Comparison of ENCODE assay signal across 28 cellular contexts in genomic region chr17:4869599-4869998, GRCh38. TPM values are rescaled to one million over a fixed set of nuclear protein-coding genes. Genes with fewer than 3 reads are reported as not detected.
"Had no signal": no experiment of that assay in that cellular context is flagged by ENCODE, and none has a peak within 500 bp of the region (broad histone marks: within the 10 kb centered on the region; RNA-seq: fewer than 3 reads in every experiment).

No MANE protein-coding gene starts in this region.

- H3K27me3 Mint-ChIP-seq: activated B cell treated with CpG ODN at 0.5 μM for 24 hours; activated CD4-positive, alpha-beta T cell treated with anti-CD3 and anti-CD28 coated beads for 36 hours; activated CD8-positive, alpha-beta memory T cell treated with anti-CD3 and anti-CD28 coated beads, Interleukin-2, amount 10 ng/mL, durations not matched to agents 7 days and 5 days; activated naive CD4-positive, alpha-beta T cell treated with anti-CD3 and anti-CD28 coated beads, Interleukin-2, amount 10 ng/mL, durations not matched to agents 7 days and 5 days; activated naive CD8-positive, alpha-beta T cell treated with anti-CD3 and anti-CD28 coated beads, Interleukin-2, amount 10 ng/mL, durations not matched to agents 7 days and 5 days; brain; stimulated activated memory B cell treated with anti-CD40 and anti-IgM and Interleukin-4, amounts not matched to agents 10 μg/mL and 1 μg/mL and 100 μg/mL, for 72 hours; stimulated activated naive CD8-positive, alpha-beta T cell treated with anti-CD3 and anti-CD28 coated beads, Interleukin-15, amount 100 ng/mL, for 72 hours had no signal

- ATAC-seq: activated CD4-positive, alpha-beta T cell treated with anti-CD3 and anti-CD28 coated beads for 36 hours; activated CD8-positive, alpha-beta memory T cell treated with anti-CD3 and anti-CD28 coated beads, Interleukin-2, amount 10 ng/mL, durations not matched to agents 7 days and 5 days; activated CD8-positive, alpha-beta T cell treated with anti-CD3 and anti-CD28 coated beads, Interleukin-2, amount 10 ng/mL, durations not matched to agents 7 days and 5 days; gastrocnemius medialis; psoas muscle; stimulated activated memory B cell treated with anti-CD40 and anti-IgM and Interleukin-4, amounts not matched to agents 10 μg/mL and 1 μg/mL and 100 μg/mL, for 72 hours; stimulated activated naive CD8-positive, alpha-beta T cell treated with anti-CD3 and anti-CD28 coated beads, Interleukin-15, amount 100 ng/mL, for 72 hours had no signal

- H3K27me3 ChIP-seq: ascending aorta, esophagus squamous epithelium, gastrocnemius medialis, sigmoid colon, thyroid gland, upper lobe of left lung had no signal

- H3K9me3 ChIP-seq: ascending aorta, esophagus squamous epithelium, gastrocnemius medialis, left ventricle myocardium inferior, psoas muscle, sigmoid colon, thyroid gland, upper lobe of left lung had no signal

- H3K36me3 ChIP-seq: ascending aorta, gastrocnemius medialis, left ventricle myocardium inferior, sigmoid colon, thyroid gland had no signal

- H3K4me1 ChIP-seq: ascending aorta, gastrocnemius medialis, parathyroid adenoma, psoas muscle, sigmoid colon, thyroid gland had no signal

- DNase-seq: activated B cell treated with CpG ODN at 0.5 μM for 24 hours; activated CD4-positive, alpha-beta T cell treated with anti-CD3 and anti-CD28 coated beads for 36 hours; activated CD8-positive, alpha-beta memory T cell treated with anti-CD3 and anti-CD28 coated beads, Interleukin-2, amount 10 ng/mL, durations not matched to agents 7 days and 5 days; activated CD8-positive, alpha-beta T cell treated with anti-CD3 and anti-CD28 coated beads, Interleukin-2, amount 10 ng/mL, durations not matched to agents 7 days and 5 days; activated effector memory CD4-positive, alpha-beta T cell treated with anti-CD3 and anti-CD28 coated beads, Interleukin-2, amount 50 U/mL, for 16 hours; activated naive CD4-positive, alpha-beta T cell treated with anti-CD3 and anti-CD28 coated beads, Interleukin-2, amount 10 ng/mL, durations not matched to agents 7 days and 5 days; activated naive CD8-positive, alpha-beta T cell treated with anti-CD3 and anti-CD28 coated beads, Interleukin-2, amount 10 ng/mL, durations not matched to agents 7 days and 5 days; esophagus squamous epithelium; gastrocnemius medialis; glutamatergic neuron; left ventricle myocardium inferior; nucleus accumbens; psoas muscle; sigmoid colon; small intestine; stimulated activated CD4-positive, alpha-beta T cell treated with anti-CD3 and anti-CD28 coated beads, Interleukin-4, amount 100 ng/mL, for 4 hours; stimulated activated CD8-positive, alpha-beta memory T cell treated with anti-CD3 and anti-CD28 coated beads, Interleukin-4, amount 100 ng/mL, for 48 hours; stimulated activated naive CD8-positive, alpha-beta T cell treated with anti-CD3 and anti-CD28 coated beads, Interleukin-15, amount 100 ng/mL, for 72 hours; substantia nigra; T-helper 2 cell; thyroid gland; upper lobe of left lung had no signal

- H2AFZ ChIP-seq: parathyroid adenoma had no signal

- H3K27ac Mint-ChIP-seq: activated B cell treated with CpG ODN at 0.5 μM for 24 hours; activated CD4-positive, alpha-beta T cell treated with anti-CD3 and anti-CD28 coated beads for 36 hours; activated CD8-positive, alpha-beta memory T cell treated with anti-CD3 and anti-CD28 coated beads, Interleukin-2, amount 10 ng/mL, durations not matched to agents 7 days and 5 days; activated CD8-positive, alpha-beta T cell treated with anti-CD3 and anti-CD28 coated beads, Interleukin-2, amount 10 ng/mL, durations not matched to agents 7 days and 5 days; activated naive CD4-positive, alpha-beta T cell treated with anti-CD3 and anti-CD28 coated beads, Interleukin-2, amount 10 ng/mL, durations not matched to agents 7 days and 5 days; activated naive CD8-positive, alpha-beta T cell treated with anti-CD3 and anti-CD28 coated beads, Interleukin-2, amount 10 ng/mL, durations not matched to agents 7 days and 5 days; activated T-helper 1 cell treated with anti-CD3 and anti-CD28 coated beads, Interleukin-12 subunit alpha, Interleukin-12 subunit beta, Interleukin-2, Interleukin-4 antibody, amounts not matched to agents 30 ng/mL and 10 ng/mL and 1 ng/mL, durations not matched to agents 14 hours and 24 hours and 36 hours; brain; stimulated activated memory B cell treated with anti-CD40 and anti-IgM and Interleukin-4, amounts not matched to agents 10 μg/mL and 1 μg/mL and 100 μg/mL, for 72 hours; stimulated activated naive CD8-positive, alpha-beta T cell treated with anti-CD3 and anti-CD28 coated beads, Interleukin-15, amount 100 ng/mL, for 72 hours had no signal

- H3K4me3 ChIP-seq: ascending aorta, coronary artery, esophagus squamous epithelium, gastrocnemius medialis, left ventricle myocardium inferior, psoas muscle, sigmoid colon, thyroid gland, upper lobe of left lung had no signal

- H3K9me3 Mint-ChIP-seq: activated B cell treated with CpG ODN at 0.5 μM for 24 hours; activated naive CD4-positive, alpha-beta T cell treated with anti-CD3 and anti-CD28 coated beads, Interleukin-2, amount 10 ng/mL, durations not matched to agents 7 days and 5 days; activated naive CD8-positive, alpha-beta T cell treated with anti-CD3 and anti-CD28 coated beads, Interleukin-2, amount 10 ng/mL, durations not matched to agents 7 days and 5 days; activated T-helper 1 cell treated with anti-CD3 and anti-CD28 coated beads, Interleukin-12 subunit alpha, Interleukin-12 subunit beta, Interleukin-2, Interleukin-4 antibody, amounts not matched to agents 30 ng/mL and 10 ng/mL and 1 ng/mL, durations not matched to agents 14 hours and 24 hours and 36 hours; brain; stimulated activated memory B cell treated with anti-CD40 and anti-IgM and Interleukin-4, amounts not matched to agents 10 μg/mL and 1 μg/mL and 100 μg/mL, for 72 hours; stimulated activated naive CD8-positive, alpha-beta T cell treated with anti-CD3 and anti-CD28 coated beads, Interleukin-15, amount 100 ng/mL, for 72 hours had no signal

- H3K4me3 Mint-ChIP-seq: activated B cell treated with CpG ODN at 0.5 μM for 24 hours; activated CD4-positive, alpha-beta T cell treated with anti-CD3 and anti-CD28 coated beads for 36 hours; activated CD8-positive, alpha-beta memory T cell treated with anti-CD3 and anti-CD28 coated beads, Interleukin-2, amount 10 ng/mL, durations not matched to agents 7 days and 5 days; activated CD8-positive, alpha-beta T cell treated with anti-CD3 and anti-CD28 coated beads, Interleukin-2, amount 10 ng/mL, durations not matched to agents 7 days and 5 days; activated naive CD4-positive, alpha-beta T cell treated with anti-CD3 and anti-CD28 coated beads, Interleukin-2, amount 10 ng/mL, durations not matched to agents 7 days and 5 days; activated naive CD8-positive, alpha-beta T cell treated with anti-CD3 and anti-CD28 coated beads, Interleukin-2, amount 10 ng/mL, durations not matched to agents 7 days and 5 days; activated T-helper 1 cell treated with anti-CD3 and anti-CD28 coated beads, Interleukin-12 subunit alpha, Interleukin-12 subunit beta, Interleukin-2, Interleukin-4 antibody, amounts not matched to agents 30 ng/mL and 10 ng/mL and 1 ng/mL, durations not matched to agents 14 hours and 24 hours and 36 hours; brain; stimulated activated memory B cell treated with anti-CD40 and anti-IgM and Interleukin-4, amounts not matched to agents 10 μg/mL and 1 μg/mL and 100 μg/mL, for 72 hours; stimulated activated naive CD8-positive, alpha-beta T cell treated with anti-CD3 and anti-CD28 coated beads, Interleukin-15, amount 100 ng/mL, for 72 hours had no signal

- H3K4me1 Mint-ChIP-seq: activated B cell treated with CpG ODN at 0.5 μM for 24 hours; activated CD4-positive, alpha-beta T cell treated with anti-CD3 and anti-CD28 coated beads for 36 hours; activated naive CD4-positive, alpha-beta T cell treated with anti-CD3 and anti-CD28 coated beads, Interleukin-2, amount 10 ng/mL, durations not matched to agents 7 days and 5 days; activated naive CD8-positive, alpha-beta T cell treated with anti-CD3 and anti-CD28 coated beads, Interleukin-2, amount 10 ng/mL, durations not matched to agents 7 days and 5 days; stimulated activated memory B cell treated with anti-CD40 and anti-IgM and Interleukin-4, amounts not matched to agents 10 μg/mL and 1 μg/mL and 100 μg/mL, for 72 hours; stimulated activated naive CD8-positive, alpha-beta T cell treated with anti-CD3 and anti-CD28 coated beads, Interleukin-15, amount 100 ng/mL, for 72 hours had no signal

- H3K9ac ChIP-seq: parathyroid adenoma had no signal

- H3K27ac ChIP-seq: ascending aorta, coronary artery, esophagus squamous epithelium, gastrocnemius medialis, left ventricle myocardium inferior, parathyroid adenoma, psoas muscle, sigmoid colon, thyroid gland, upper lobe of left lung had no signal

RNA-seq across cellular contexts. Expression of gene C17orf107, which starts 29.7 kb away (rescaled TPM):
- total RNA-seq: ascending aorta had no signal

RNA-seq across cellular contexts. Expression of gene CHRNE, which starts 33.3 kb away (rescaled TPM):
- total RNA-seq: ascending aorta had no signal
